Comparison of ENCODE assay signal across 8 cellular contexts in the genomic region with DNA sequence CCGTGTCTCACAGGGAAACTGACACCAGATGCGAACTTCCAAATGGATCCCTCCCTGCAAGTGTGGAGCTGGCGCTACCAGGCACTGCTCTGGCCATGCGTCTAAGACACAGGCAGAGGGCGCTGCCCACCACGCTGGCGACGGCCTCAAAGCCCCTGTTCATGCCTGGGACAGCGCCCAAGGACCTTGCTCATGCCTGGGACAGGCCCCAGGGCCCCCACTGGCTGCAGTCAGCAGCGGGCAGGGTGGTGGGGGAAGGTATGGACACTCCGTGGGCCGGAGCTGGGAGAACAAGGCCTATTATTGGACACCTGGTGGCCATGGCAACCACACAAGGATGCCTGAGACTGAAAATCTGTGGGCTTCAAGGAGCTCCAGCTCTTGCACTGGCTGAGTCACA. TPM values are rescaled to one million over a fixed set of nuclear protein-coding genes. Genes with fewer than 3 reads are reported as not detected.
A peak's percentile ranks its signal among the peaks of the same experiment; 100 is the strongest.
DNase-seq lines count a peak whose midpoint lies in the region; ATAC-seq and TF ChIP-seq lines count a peak whose summit lies in the region.

No MANE protein-coding gene starts in this region.

- H3K27ac ChIP-seq in PC-3 (ENCODE audit: low read length) (peak overlapping the region; percentile 10; the same call in 1 of the 2 replicates), aorta (ENCODE audit: low read depth in 1 of 2, low read length in 2 of 2) (no peak overlapping the region)

- POLR2A ChIA-PET in PC-3 (lab: Charles Lee; ENCODE audit: unreplicated experiment): interaction anchor here (0.6 kb wide), 1 partner anchor 122 kb away, joined by 4 read pairs; no protein-coding TSS in a partner anchor

- peak; percentile 77 for ATAC-seq in PC-3
- ATAC-seq in activated T-helper 17 cell treated with anti-CD3 and anti-CD28 coated beads, Interleukin-2, amount 50 U/mL, for 72 hours (replicated peaks): peak; percentile 72
- ATAC-seq in aorta (ENCODE audit: low FRiP score): peak; percentile 19

- H3K4me3 Mint-ChIP-seq in activated T-helper 17 cell treated with anti-CD3 and anti-CD28 coated beads, Interleukin-2, amount 50 U/mL, for 72 hours: peak overlapping the region; percentile 13

- no peak overlapping the region for H3K4me2 ChIP-seq in PC-3 (ENCODE audit: low read length)

- no peak overlapping the region for H3K4me3 ChIP-seq in PC-3 (ENCODE audit: low read length)
- no peak overlapping the region for H3K4me3 ChIP-seq in fibroblast of villous mesenchyme (ENCODE audit: low read depth, low read length)
- no peak overlapping the region for H3K4me3 ChIP-seq in aorta (ENCODE audit: low read length in 2 of 2)

- BruUV-seq in PC-3 (replicated peaks; lab: Mats Ljungman, UMichigan): no TSS peak

- H3K4me1 ChIP-seq in PC-3 (ENCODE audit: insufficient read depth, low read length): peaks cover 22% of the 10 kb centered on the region
- H3K4me1 ChIP-seq in aorta (ENCODE audit: control insufficient read depth in 1 of 2, insufficient read depth in 2 of 2, low read length in 2 of 2): no peaks in the 10 kb centered on the region

- H3K27ac Mint-ChIP-seq in activated T-helper 17 cell treated with anti-CD3 and anti-CD28 coated beads, Interleukin-2, amount 50 U/mL, for 72 hours: peak overlapping the region; percentile 55

- CTCF ChIA-PET in PC-3 (lab: Charles Lee): interaction anchor here (0.5 to 1.3 kb wide), 6 partner anchors 13 to 66 kb away, joined by 3 to 22 read pairs (median 4); partner anchors contain the start of gene FLYWCH2

- TF ChIP-seq CTCF in PC-3 (conservative IDR thresholded peaks at IDR 0.05; ENCODE audit: low read depth, low read length) (peak; percentile 88), fibroblast of villous mesenchyme (IDR thresholded peaks at IDR 0.05; ENCODE audit: insufficient read depth, low read depth, low read length) (peak; percentile 91)

- intact Hi-C loops in PC-3 (cut with micrococcal nuclease): loop anchor here (1.0 kb wide), 1 partner anchor 29 kb away; no protein-coding TSS in a partner anchor
- intact Hi-C loops in aorta (cut with DNase I): no loop called here

- H3K36me3 ChIP-seq in PC-3 (ENCODE audit: low read depth, low read length) (no peaks in the 10 kb centered on the region), aorta (ENCODE audit: control insufficient read depth in 1 of 2, insufficient read depth in 2 of 2, low read length in 1 of 2) (no peaks in the 10 kb centered on the region)

- DNase-seq in AML-193 (lab: John Stamatoyannopoulos, UW) (peak; percentile 55 to 58), GM19238 (ENCODE audit: insufficient read length, low spot score) (peak; percentile 63), PC-3 (peak; percentile 74), fibroblast of villous mesenchyme (ENCODE audit: low read depth) (peak; percentile 77), nucleus accumbens (lab: John Stamatoyannopoulos, UW) (peak in 52 of 56 donors; percentile 9 to 81 (median 48)), aorta (peak; percentile 66 to 85), OCI-M2 (lab: John Stamatoyannopoulos, UW; ENCODE audit: unreplicated experiment) (no peak)

- H3K27me3 ChIP-seq in PC-3 (ENCODE audit: low read length) (no peaks in the 10 kb centered on the region), aorta (ENCODE audit: control insufficient read depth in 1 of 2, insufficient read depth in 2 of 2, low read length in 1 of 2) (no peaks in the 10 kb centered on the region)

- no peaks in the 10 kb centered on the region for H4K20me1 ChIP-seq in PC-3 (ENCODE audit: low read length)

- no peaks in the 10 kb centered on the region for H3K79me2 ChIP-seq in PC-3 (ENCODE audit: low read length)

- peaks cover 24% of the 10 kb centered on the region for H3K4me1 Mint-ChIP-seq in activated T-helper 17 cell treated with anti-CD3 and anti-CD28 coated beads, Interleukin-2, amount 50 U/mL, for 72 hours

- no peaks in the 10 kb centered on the region for H3K9me2 ChIP-seq in PC-3 (replicated peaks; ENCODE audit: low read length)

- no peak overlapping the region for H3K9ac ChIP-seq in PC-3 (ENCODE audit: low read length)

- WGBS in aorta, 2 donors: 3 to 4% methylated on average over 12 of the region's 12 CpGs

- H3K36me3 Mint-ChIP-seq in activated T-helper 17 cell treated with anti-CD3 and anti-CD28 coated beads, Interleukin-2, amount 50 U/mL, for 72 hours (ENCODE audit: low read depth): no peaks in the 10 kb centered on the region

- H2AFZ ChIP-seq in PC-3 (ENCODE audit: low read length): no peak overlapping the region

- no peaks in the 10 kb centered on the region for H3K9me3 ChIP-seq in PC-3 (ENCODE audit: low read length)
- no peaks in the 10 kb centered on the region for H3K9me3 ChIP-seq in aorta (ENCODE audit: control insufficient read depth, low read length)

- H3F3A ChIP-seq in PC-3 (ENCODE audit: low read length, unreplicated experiment): no peaks in the 10 kb centered on the region

- H3K27me3 Mint-ChIP-seq in activated T-helper 17 cell treated with anti-CD3 and anti-CD28 coated beads, Interleukin-2, amount 50 U/mL, for 72 hours: peaks cover 8% of the 10 kb centered on the region

- no peaks in the 10 kb centered on the region for H3K9me3 Mint-ChIP-seq in activated T-helper 17 cell treated with anti-CD3 and anti-CD28 coated beads, Interleukin-2, amount 50 U/mL, for 72 hours

RNA-seq across cellular contexts. Expression of gene ZG16B, which starts 8.8 kb away (rescaled TPM):
- 8.6 and 17.0 TPM in 2 replicates for total RNA-seq in PC-3 (2014; rRNA removed)
- 1 to 10 TPM; 4.0 to 5.7 TPM for total RNA-seq in activated T-helper 17 cell treated with anti-CD3 and anti-CD28 coated beads, Interleukin-2, amount 50 U/mL, for 72 hours
- 0.64 and 0.86 TPM in 2 replicates for total RNA-seq in fibroblast of villous mesenchyme
- under 1 TPM in 1 of 2 donors, not detected in 1; 0.48 TPM for total RNA-seq in aorta
- 1 to 10 TPM in 1 of 2 donors, not detected in 1; 4.8 TPM for polyA plus RNA-seq in aorta

RNA-seq across cellular contexts. Expression of gene PRSS22, which starts 19.0 kb away (rescaled TPM):
- total RNA-seq in PC-3 (2014; rRNA removed) (36.9 and 42.5 TPM in 2 replicates), fibroblast of villous mesenchyme (not detected in 2 replicates), aorta (not detected)
- 1 to 10 TPM in 1 of 2 donors, not detected in 1; 1.9 TPM for total RNA-seq in activated T-helper 17 cell treated with anti-CD3 and anti-CD28 coated beads, Interleukin-2, amount 50 U/mL, for 72 hours
- polyA plus RNA-seq in aorta: 1 to 10 TPM in 1 of 2 donors, under 1 TPM in 1; 0.31 to 1.5 TPM

RNA-seq across cellular contexts. Expression of gene PRSS21, which starts 21.9 kb away (rescaled TPM):
- total RNA-seq in PC-3 (2014; rRNA removed) (not detected in 2 replicates), fibroblast of villous mesenchyme (0.32 and 0.43 TPM in 2 replicates), aorta (not detected)
- 1 to 10 TPM; 1.2 to 4.8 TPM for total RNA-seq in activated T-helper 17 cell treated with anti-CD3 and anti-CD28 coated beads, Interleukin-2, amount 50 U/mL, for 72 hours
- polyA plus RNA-seq in aorta: not detected

RNA-seq across cellular contexts. Expression of gene PRSS41, which starts 40.7 kb away (rescaled TPM):
- total RNA-seq in PC-3 (2014; rRNA removed) (not detected in 2 replicates), fibroblast of villous mesenchyme (not detected in 2 replicates), aorta (not detected)
- total RNA-seq in activated T-helper 17 cell treated with anti-CD3 and anti-CD28 coated beads, Interleukin-2, amount 50 U/mL, for 72 hours: not detected
- not detected for polyA plus RNA-seq in aorta

RNA-seq across cellular contexts. Expression of gene FLYWCH2, which starts 44.1 kb away (rescaled TPM):
- total RNA-seq in PC-3 (2014; rRNA removed): 92.0 and 100 TPM in 2 replicates
- total RNA-seq in activated T-helper 17 cell treated with anti-CD3 and anti-CD28 coated beads, Interleukin-2, amount 50 U/mL, for 72 hours: 10 to 100 TPM; 13.5 to 14.6 TPM
- total RNA-seq in fibroblast of villous mesenchyme: 47.1 and 62.5 TPM in 2 replicates
- 10 to 100 TPM; 11.5 to 14.6 TPM for total RNA-seq in aorta
- polyA plus RNA-seq in aorta: 10 to 100 TPM; 18.8 to 32.6 TPM

Comparison
In these comparisons a context has a peak if more than half of its experiments do, and no peak if none do; other contexts are left out.
1. ATAC-seq: peak in every context shown above with its lines; median percentile 77 in PC-3; 72 in activated T-helper 17 cell treated with anti-CD3 and anti-CD28 coated beads, Interleukin-2, amount 50 U/mL, for 72 hours; 19 in aorta.
2. RNA of gene PRSS22, which starts 19.0 kb away (total RNA-seq): 36.9 to 42.5 TPM in PC-3; 1.9 TPM in activated T-helper 17 cell treated with anti-CD3 and anti-CD28 coated beads, Interleukin-2, amount 50 U/mL, for 72 hours, not detected in fibroblast of villous mesenchyme and not detected in aorta; every median in the first group is over 10 times any median in the second.